8 cellular contexts compared by ENCODE assay signal in the genomic region with DNA sequence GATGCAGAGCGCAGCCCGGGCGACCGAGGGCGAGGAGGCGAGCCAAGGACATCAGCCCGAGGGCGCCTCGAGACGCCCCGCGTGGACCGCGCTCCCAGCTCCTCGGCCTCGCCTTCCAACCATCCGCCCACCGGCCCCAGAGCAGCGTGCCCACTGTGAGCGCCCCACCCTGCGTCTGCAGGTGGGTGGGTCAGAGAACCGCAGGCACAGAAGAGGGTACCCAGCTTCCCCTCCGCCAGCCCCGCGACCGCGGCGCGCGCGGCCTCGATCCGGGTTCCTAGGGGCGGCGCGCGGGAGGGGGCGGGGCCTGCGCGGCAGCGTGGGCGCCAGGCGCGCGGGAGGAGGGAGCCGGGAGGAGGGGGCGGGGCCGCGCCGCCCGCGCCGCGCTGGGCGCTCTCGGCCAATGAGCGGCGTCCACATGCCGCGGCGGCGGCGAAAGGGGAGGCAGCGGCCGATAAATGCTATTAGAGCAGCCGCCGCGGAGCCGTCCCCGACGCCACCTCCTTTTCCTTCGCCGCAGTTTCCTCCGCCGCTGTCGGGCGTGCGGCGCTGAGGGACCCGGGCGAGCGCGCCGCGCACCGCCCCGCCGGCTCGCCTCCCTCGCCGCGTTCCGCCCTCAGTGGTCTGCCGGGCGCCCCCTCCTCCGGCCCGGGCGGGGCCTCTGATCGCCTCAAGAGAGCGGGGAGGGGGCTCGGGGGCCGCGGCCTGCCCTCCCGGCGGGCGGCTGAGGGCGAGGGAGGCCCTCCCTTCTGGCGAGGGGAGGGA. TPM values are rescaled to one million over a fixed set of nuclear protein-coding genes. Genes with fewer than 3 reads are reported as not detected.
DNase-seq lines count a peak whose midpoint lies in the region; ATAC-seq and TF ChIP-seq lines count a peak whose summit lies in the region.

A gene (plus strand): TSS at position 464 of the 765 bp plus-strand sequence. CDS start 543 bp downstream, outside the sequence.

- ATAC-seq in HG03378 (IDR thresholded peaks at IDR 0.05; ENCODE audit: unreplicated experiment) = peak; percentile 48

- DNase-seq in Ammon's horn (ENCODE audit: low spot score) (peak; percentile 94), NCI-H510A (lab: John Stamatoyannopoulos, UW) (peak; percentile 87), chondrocyte (ENCODE audit: low spot score) (peak; percentile 95), kidney glomerular epithelial cell (lab: John Stamatoyannopoulos, UW) (peak; percentile 76)
- DNase-seq in activated CD4-positive, alpha-beta T cell treated with anti-CD3 and anti-CD28 coated beads for 24 hours (ENCODE audit: low read depth in 2 of 2) = peak; percentile 73 to 77
- DNase-seq in stimulated activated CD4-positive, alpha-beta T cell treated with anti-CD3 and anti-CD28 coated beads, Interleukin-15, amount 100 ng/mL, for 48 hours (ENCODE audit: low read depth in 2 of 2) = peak; percentile 78 to 83

- no peaks in the 10 kb centered on the region for H3K9me3 Mint-ChIP-seq in chondrocyte (ENCODE audit: low read depth)

- H3K36me3 Mint-ChIP-seq in chondrocyte (ENCODE audit: low read depth) = peaks cover 3% of the 10 kb centered on the region

- H3K4me3 Mint-ChIP-seq in chondrocyte (ENCODE audit: unreplicated experiment) = peak within 1 kb of the TSS; percentile 79

- H3K27ac Mint-ChIP-seq in chondrocyte (ENCODE audit: unreplicated experiment) = peak within 1 kb of the TSS; percentile 89

- no peak for TF ChIP-seq CTCF in chondrocyte (IDR thresholded peaks at IDR 0.05)

- peaks cover 45% of the 10 kb centered on the region for H3K4me1 Mint-ChIP-seq in chondrocyte (ENCODE audit: low read depth)

- H3K27me3 Mint-ChIP-seq in chondrocyte (ENCODE audit: low read depth) = no peaks in the 10 kb centered on the region

- peak; percentile 98 for TF ChIP-seq POLR2A in GM19193 (IDR thresholded peaks at IDR 0.05; ENCODE audit: extremely low read depth, insufficient read depth, insufficient read length)

RNA-seq across cellular contexts. Expression of the gene that starts here (rescaled TPM):
- total RNA-seq in chondrocyte = 163 to 218 TPM (median 216 TPM) in 3 replicates

Comparison
In these comparisons a context has a peak if more than half of its experiments do, and no peak if none do; other contexts are left out.
1. Peak in every context shown above with its lines: DNase-seq and ATAC-seq.